ENCODE assay signal across 1 cellular context in the genomic region with DNA sequence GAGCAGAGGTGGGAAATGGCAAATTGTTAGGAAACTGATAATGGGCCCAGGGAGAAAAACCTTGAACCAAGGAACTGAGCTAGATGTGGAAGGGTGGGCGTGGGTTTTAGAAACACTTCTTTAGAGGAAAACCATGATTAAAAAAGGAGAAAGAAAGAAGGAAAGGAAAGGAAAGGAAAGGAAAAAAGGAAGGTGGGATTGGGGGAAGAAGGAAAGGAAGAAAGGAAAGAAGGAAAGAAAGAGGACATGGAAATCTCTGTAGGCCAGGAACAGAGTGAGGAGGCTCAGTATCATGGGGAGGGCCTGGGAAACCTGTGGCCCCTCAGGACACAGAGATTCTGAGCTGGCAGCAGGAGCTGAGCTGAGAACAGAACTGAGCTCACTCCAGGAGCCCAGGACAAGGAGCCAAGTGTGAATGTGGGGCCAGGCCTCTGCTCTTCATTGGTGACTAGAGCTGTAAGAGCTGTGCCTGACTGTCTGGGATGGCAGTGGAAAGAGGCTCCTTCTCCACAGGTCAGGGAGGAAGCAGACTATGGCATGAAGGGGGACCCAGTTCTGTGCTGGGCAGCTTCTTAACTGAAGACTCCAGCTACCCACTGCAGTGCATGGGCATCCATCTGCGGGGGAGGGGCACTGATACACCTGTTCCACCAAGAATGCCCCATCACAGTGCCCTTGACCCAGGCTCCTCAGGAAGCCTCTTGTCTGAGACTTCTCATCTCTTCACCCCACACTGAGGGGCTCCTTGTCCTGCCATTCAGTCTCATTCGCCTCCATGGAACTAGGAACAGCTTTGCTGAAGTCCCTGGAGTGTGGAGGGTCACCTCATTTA.
TF ChIP-seq lines count a peak whose summit lies in the region.

No MANE protein-coding gene starts in this region.

TF ChIP-seq in H1, 55 proteins besides CTCF, POLR2A, EP300 and RAD21 (continued from another document):
- TF ChIP-seq EZH2 (IDR thresholded peaks at IDR 0.05; ENCODE audit: low read depth, low read length, severe bottlenecking) (no peak), POLR2AphosphoS5 (IDR thresholded peaks at IDR 0.05; ENCODE audit: low read depth, low read length) (no peak), NRF1 (IDR thresholded peaks at IDR 0.05; ENCODE audit: low read depth, low read length) (no peak), TCF12 (IDR thresholded peaks at IDR 0.05; ENCODE audit: low read depth, low read length) (no peak), SIN3A (conservative IDR thresholded peaks at IDR 0.05 in 1 of 2, IDR thresholded peaks at IDR 0.05 in 1 of 2; ENCODE audit: low read depth in 1 of 2, low read length in 2 of 2) (no peak)
